ENCODE assay signal across 1 cellular context in genomic region chr4:66575024-66575696, GRCh38.
TF ChIP-seq lines count a peak whose summit lies in the region.

No MANE protein-coding gene starts in this region.

TF ChIP-seq in HEK293, 187 proteins besides CTCF, POLR2A, EP300 and RAD21 (continued from another document and continues in another):
- TF ChIP-seq ZNF513 (tag by site-specific recombination; IDR thresholded peaks at IDR 0.05) (no peak), ZNF416 (tag by site-specific recombination; IDR thresholded peaks at IDR 0.05) (no peak), ZIC2 (tag by site-specific recombination; IDR thresholded peaks at IDR 0.05) (0 out of 2 replicates have a peak, but pooled peaks have one; percentile 26), IKZF3 (tag by site-specific recombination; IDR thresholded peaks at IDR 0.05) (no peak), ZXDB (tag by site-specific recombination; IDR thresholded peaks at IDR 0.05) (no peak), ZNF518A (tag by site-specific recombination; conservative IDR thresholded peaks at IDR 0.05; ENCODE audit: low read depth) (no peak), ZNF645 (tag by site-specific recombination; IDR thresholded peaks at IDR 0.05) (no peak), ZNF660 (tag by site-specific recombination; IDR thresholded peaks at IDR 0.05) (0 out of 2 replicates have a peak, but pooled peaks have one; percentile 16), ZBTB48 (tag by site-specific recombination; IDR thresholded peaks at IDR 0.05) (no peak), PRDM10 (tag by site-specific recombination; IDR thresholded peaks at IDR 0.05) (no peak), ZNF362 (tag by site-specific recombination; IDR thresholded peaks at IDR 0.05) (no peak), ZNF629 (tag by site-specific recombination; IDR thresholded peaks at IDR 0.05) (peak; percentile 64), PRDM2 (tag by site-specific recombination; IDR thresholded peaks at IDR 0.05; ENCODE audit: borderline replicate concordance) (no peak), ZNF19 (tag by site-specific recombination; IDR thresholded peaks at IDR 0.05; ENCODE audit: low read depth) (no peak), GLI4 (tag by site-specific recombination; IDR thresholded peaks at IDR 0.05) (no peak), ZNF202 (tag by site-specific recombination; IDR thresholded peaks at IDR 0.05; ENCODE audit: borderline replicate concordance) (no peak), ZNF600 (tag by site-specific recombination; IDR thresholded peaks at IDR 0.05) (no peak), ZNF341 (tag by site-specific recombination; IDR thresholded peaks at IDR 0.05; ENCODE audit: low read depth) (no peak), TCF7L2 (IDR thresholded peaks at IDR 0.05; ENCODE audit: borderline replicate concordance, low read depth, low read length) (no peak), ZNF623 (tag by site-specific recombination; IDR thresholded peaks at IDR 0.05) (no peak), ZNF266 (tag by site-specific recombination; IDR thresholded peaks at IDR 0.05; ENCODE audit: low read depth) (no peak), HOXA7 (CRISPR knock-in tag; IDR thresholded peaks at IDR 0.05; ENCODE audit: borderline replicate concordance) (no peak), ZNF585B (tag by site-specific recombination; IDR thresholded peaks at IDR 0.05) (no peak), ZBTB6 (tag by site-specific recombination; IDR thresholded peaks at IDR 0.05) (no peak), ZNF830 (tag by site-specific recombination; IDR thresholded peaks at IDR 0.05; ENCODE audit: low read depth) (no peak), ZNF132 (tag by site-specific recombination; IDR thresholded peaks at IDR 0.05; ENCODE audit: borderline replicate concordance) (no peak), ZNF366 (tag by site-specific recombination; conservative IDR thresholded peaks at IDR 0.05) (peak; percentile 39; the same call in 1 of the 2 replicates), ZNF529 (tag by site-specific recombination; IDR thresholded peaks at IDR 0.05; ENCODE audit: insufficient replicate concordance) (no peak), SP3 (tag by site-specific recombination; IDR thresholded peaks at IDR 0.05) (no peak), ZNF138 (tag by site-specific recombination; IDR thresholded peaks at IDR 0.05; ENCODE audit: borderline replicate concordance) (no peak), ZNF2 (tag by site-specific recombination; IDR thresholded peaks at IDR 0.05) (no peak), ZBTB1 (tag by site-specific recombination; IDR thresholded peaks at IDR 0.05) (no peak), HIC1 (tag by site-specific recombination; IDR thresholded peaks at IDR 0.05) (peak; percentile 74), FEZF1 (tag by site-specific recombination; IDR thresholded peaks at IDR 0.05) (no peak), ZNF311 (tag by site-specific recombination; IDR thresholded peaks at IDR 0.05; ENCODE audit: borderline replicate concordance) (no peak)
